Comparison of ENCODE assay signal across 11 cellular contexts in genomic region chr5:116453920-116454319, GRCh38.
DNase-seq lines count a peak whose midpoint lies in the region; ATAC-seq and TF ChIP-seq lines count a peak whose summit lies in the region.
"Had no signal": no experiment of that assay in that cellular context is flagged by ENCODE, and none has a peak within 500 bp of the region (broad histone marks: within the 10 kb centered on the region; RNA-seq: fewer than 3 reads in every experiment).

No MANE protein-coding gene starts in this region.

- no peak for ATAC-seq in Right ventricle myocardium superior (ENCODE audit: poor library complexity)

- intact Hi-C loops in left ventricle myocardium inferior (cut with micrococcal nuclease) (no loop called here), Right ventricle myocardium superior (cut with DNase I) (no loop called here)

- H3K36me3 ChIP-seq in left ventricle myocardium inferior, result no peaks in the 10 kb centered on the region
- no peaks in the 10 kb centered on the region for H3K36me3 ChIP-seq in SJSA1

- DNase-seq in left ventricle myocardium inferior (no peak), Right ventricle myocardium superior (no peak), SJSA1 (ENCODE audit: low read depth in 1 of 2, low spot score in 2 of 2) (peak in 1 of 2 experiments; percentile 64), kidney tubule cell (ENCODE audit: low spot score) (peak; percentile 72), SKM-1 treated with dmso at 0.1 percent for 144 hours (lab: John Stamatoyannopoulos, UW; ENCODE audit: unreplicated experiment) (no peak)
- no peak for DNase-seq in activated CD4-positive, alpha-beta T cell treated with anti-CD3 and anti-CD28 coated beads, Interleukin-2, amount 50 U/mL, for 1 hour
- no peak for DNase-seq in stimulated activated naive CD4-positive, alpha-beta T cell treated with Interleukin-2 at 50 U/mL for 16 hours (lab: John Stamatoyannopoulos, UW)
- no peak for DNase-seq in activated CD4-positive, alpha-beta T cell treated with anti-CD3 and anti-CD28 coated beads, Interleukin-2, amount 50 U/mL, for 48 hours
- DNase-seq: activated CD8-positive, alpha-beta memory T cell treated with anti-CD3 and anti-CD28 coated beads, Interleukin-2, amount 50 U/mL, for 4 hours; NCI-H2029 had no signal

- H3K4me1 ChIP-seq in left ventricle myocardium inferior (peaks cover 31% of the 10 kb centered on the region), SJSA1 (replicated peaks) (peaks cover 27% of the 10 kb centered on the region)
- H3K4me1 ChIP-seq: breast epithelium had no signal

- TF ChIP-seq CTCF in left ventricle myocardium inferior (IDR thresholded peaks at IDR 0.05; ENCODE audit: borderline replicate concordance), result no peak

- H3K9me3 ChIP-seq in left ventricle myocardium inferior (replicated peaks), result no peaks in the 10 kb centered on the region
- H3K9me3 ChIP-seq in SJSA1 (replicated peaks), result no peaks in the 10 kb centered on the region
- H3K9me3 ChIP-seq: breast epithelium had no signal

- H3K27ac ChIP-seq in left ventricle myocardium inferior (replicated peaks), result peak overlapping the region; percentile 40
- peak overlapping the region; percentile 77 for H3K27ac ChIP-seq in SJSA1
- H3K27ac ChIP-seq: breast epithelium had no signal

- H3K27me3 ChIP-seq in left ventricle myocardium inferior (ENCODE audit: low read depth) (no peaks in the 10 kb centered on the region), SJSA1 (replicated peaks) (no peaks in the 10 kb centered on the region)
- H3K27me3 ChIP-seq: breast epithelium had no signal

- H3K4me3 ChIP-seq in left ventricle myocardium inferior, result no peak overlapping the region
- H3K4me3 ChIP-seq in SJSA1, result no peak overlapping the region
- H3K4me3 ChIP-seq: breast epithelium had no signal
